Comparison of ENCODE assay signal across 8 cellular contexts in genomic region chr15:100918034-100918689, GRCh38. TPM values are rescaled to one million over a fixed set of nuclear protein-coding genes. Genes with fewer than 3 reads are reported as not detected.
DNase-seq lines count a peak whose midpoint lies in the region; ATAC-seq, FAIRE-seq and TF ChIP-seq lines count a peak whose summit lies in the region.

No MANE protein-coding gene starts in this region.

- FAIRE-seq in HTR-8/SVneo (lab: Jason Lieb, UNC), result peak; percentile 38

- peaks cover 0 to 4% of the 10 kb centered on the region in 2 donors for H3K9me3 Mint-ChIP-seq in activated naive CD4-positive, alpha-beta T cell treated with anti-CD3 and anti-CD28 coated beads, Interleukin-2, amount 50 U/mL, for 72 hours
- no peaks in the 10 kb centered on the region for H3K9me3 Mint-ChIP-seq in type B pancreatic cell

- peak; percentile 88 for TF ChIP-seq CTCF in type B pancreatic cell (conservative IDR thresholded peaks at IDR 0.05)

- H3K4me1 Mint-ChIP-seq in type B pancreatic cell (ENCODE audit: unreplicated experiment), result peaks cover 5% of the 10 kb centered on the region

- H3K27ac Mint-ChIP-seq in activated naive CD4-positive, alpha-beta T cell treated with anti-CD3 and anti-CD28 coated beads, Interleukin-2, amount 50 U/mL, for 72 hours, result no peak overlapping the region
- peak overlapping the region; percentile 71 for H3K27ac Mint-ChIP-seq in type B pancreatic cell

- intact Hi-C loops in cardiac septum (cut with DNase I), result loop anchor here (1.0 to 10.0 kb wide), 2 partner anchors 89 to 337 kb away; partner anchors contain the start of gene CHSY1

- peak; percentile 44 for DNase-seq in DMS79 (lab: John Stamatoyannopoulos, UW)
- DNase-seq in HTR-8/SVneo (ENCODE audit: insufficient read length, low spot score), result peak; percentile 88
- DNase-seq in SK-N-DZ (ENCODE audit: low spot score), result peak; percentile 35
- peak in 1 of 2 donors; percentile 87 for DNase-seq in activated naive CD4-positive, alpha-beta T cell treated with anti-CD3 and anti-CD28 coated beads, Interleukin-2, amount 50 U/mL, for 72 hours (ENCODE audit: low spot score in 2 of 2)
- peak; percentile 93 for DNase-seq in cardiac septum (ENCODE audit: low spot score)
- DNase-seq in pons (ENCODE audit: low spot score), result peak; percentile 39
- peak; percentile 85 for DNase-seq in type B pancreatic cell (ENCODE audit: extremely low spot score, unreplicated experiment)

- ATAC-seq in GM21367 (IDR thresholded peaks at IDR 0.05; ENCODE audit: unreplicated experiment), result peak; percentile 62
- peak; percentile 91 to 92 for ATAC-seq in activated naive CD4-positive, alpha-beta T cell treated with anti-CD3 and anti-CD28 coated beads, Interleukin-2, amount 50 U/mL, for 72 hours

- peaks cover 85% of the 10 kb centered on the region for H3K27me3 Mint-ChIP-seq in type B pancreatic cell

- H3K4me3 Mint-ChIP-seq in type B pancreatic cell, result peak overlapping the region; percentile 87

- H3K36me3 Mint-ChIP-seq in activated naive CD4-positive, alpha-beta T cell treated with anti-CD3 and anti-CD28 coated beads, Interleukin-2, amount 50 U/mL, for 72 hours, result peaks cover 0 to 5% of the 10 kb centered on the region in 2 donors
- no peaks in the 10 kb centered on the region for H3K36me3 Mint-ChIP-seq in type B pancreatic cell

RNA-seq across cellular contexts. Expression of gene LRRK1, which starts 1.0 kb away (rescaled TPM):
- not detected in 2 replicates for polyA plus RNA-seq in SK-N-DZ (2014; cell fraction: cytosol; rRNA removed)
- 0.09 TPM in 1 of 2 replicates, not detected in the other for polyA plus RNA-seq in SK-N-DZ (2014; cell fraction: nucleus; rRNA removed)
- total RNA-seq in activated naive CD4-positive, alpha-beta T cell treated with anti-CD3 and anti-CD28 coated beads, Interleukin-2, amount 50 U/mL, for 72 hours, result 1 to 10 TPM in 1 of 2 donors, under 1 TPM in 1; 0.09 to 1.4 TPM
- 3.5 TPM for total RNA-seq in cardiac septum
- total RNA-seq in type B pancreatic cell (ENCODE audit: low replicate concordance), result 2.0 and 4.1 TPM in 2 replicates

RNA-seq across cellular contexts. Expression of gene ALDH1A3, which starts 38.5 kb away (rescaled TPM):
- 0.09 TPM in 1 of 2 replicates, not detected in the other for polyA plus RNA-seq in SK-N-DZ (2014; cell fraction: cytosol; rRNA removed)
- polyA plus RNA-seq in SK-N-DZ (2014; cell fraction: nucleus; rRNA removed), result not detected in 2 replicates
- total RNA-seq in activated naive CD4-positive, alpha-beta T cell treated with anti-CD3 and anti-CD28 coated beads, Interleukin-2, amount 50 U/mL, for 72 hours, result not detected
- total RNA-seq in cardiac septum (7.8 TPM), type B pancreatic cell (ENCODE audit: low replicate concordance) (13.0 and 14.4 TPM in 2 replicates)
